In genomic region chr14:106268013-106268727, GRCh38 we compare ENCODE assay signal across 9 cellular contexts.
DNase-seq lines count a peak whose midpoint lies in the region; ATAC-seq and FAIRE-seq lines count a peak whose summit lies in the region.
"Had no signal": no experiment of that assay in that cellular context is flagged by ENCODE, and none has a peak within 500 bp of the region (broad histone marks: within the 10 kb centered on the region; RNA-seq: fewer than 3 reads in every experiment).

No MANE protein-coding gene starts in this region.

- no peak for DNase-seq in HTR-8/SVneo (ENCODE audit: insufficient read length, low spot score)
- DNase-seq in T-helper 1 cell, result peak; percentile 34 to 81 (median 66)
- DNase-seq in activated naive CD4-positive, alpha-beta T cell treated with anti-CD3 and anti-CD28 coated beads, Interleukin-2, amount 50 U/mL, for 16 hours, result peak; percentile 82
- peak; percentile 58 to 70 for DNase-seq in stimulated activated CD8-positive, alpha-beta memory T cell treated with anti-CD3 and anti-CD28 coated beads, Interleukin-4, amount 100 ng/mL, for 1 hour (ENCODE audit: low read depth in 2 of 2, low spot score in 1 of 2)

- ATAC-seq in GM18511 (IDR thresholded peaks at IDR 0.05; ENCODE audit: unreplicated experiment) (no peak), HG03196 (IDR thresholded peaks at IDR 0.05; ENCODE audit: unreplicated experiment) (no peak), GM21423 (IDR thresholded peaks at IDR 0.05; ENCODE audit: unreplicated experiment) (no peak), GM18868 (IDR thresholded peaks at IDR 0.05; ENCODE audit: unreplicated experiment) (no peak)

- FAIRE-seq in HTR-8/SVneo (lab: Jason Lieb, UNC), result peak; percentile 16
- FAIRE-seq: endometrium had no signal
